ENCODE assay signal across 10 cellular contexts in genomic region chr15:52217186-52217585, GRCh38. TPM values are rescaled to one million over a fixed set of nuclear protein-coding genes. Genes with fewer than 3 reads are reported as not detected.
DNase-seq lines count a peak whose midpoint lies in the region; TF ChIP-seq lines count a peak whose summit lies in the region.
"Had no signal": no experiment of that assay in that cellular context is flagged by ENCODE, and none has a peak within 500 bp of the region (broad histone marks: within the 10 kb centered on the region; RNA-seq: fewer than 3 reads in every experiment).

No MANE protein-coding gene starts in this region.

- no peaks in the 10 kb centered on the region for H3K9me3 ChIP-seq in WERI-Rb-1 (ENCODE audit: severe bottlenecking)

- H3K27me3 ChIP-seq in WERI-Rb-1 (ENCODE audit: insufficient read depth, low read depth, severe bottlenecking): no peaks in the 10 kb centered on the region

- DNase-seq in GM20000 (ENCODE audit: low spot score) (peak; percentile 22), WERI-Rb-1 (peak; percentile 67), iPS-NIHi11 (ENCODE audit: low spot score) (peak; percentile 48), DMS 273 treated with DMSO at 0.1 percent for 48 hours (lab: John Stamatoyannopoulos, UW) (no peak), mesenteric fat pad (ENCODE audit: low spot score) (no peak), GDM1 (lab: John Stamatoyannopoulos, UW) (no peak), SKM-1 (lab: John Stamatoyannopoulos, UW; ENCODE audit: unreplicated experiment) (no peak)
- DNase-seq: Kasumi-1, right cardiac atrium had no signal

- 0 out of 2 replicates have a peak overlapping the region, but pooled peaks have one; percentile 0 for H3K27ac ChIP-seq in C4-2B
- no peak overlapping the region for H3K27ac ChIP-seq in WERI-Rb-1

- H3K36me3 ChIP-seq in WERI-Rb-1: peaks cover 28% of the 10 kb centered on the region

- peak; percentile 66 for TF ChIP-seq CTCF in C4-2B (conservative IDR thresholded peaks at IDR 0.05)
- TF ChIP-seq CTCF in GM20000 (IDR thresholded peaks at IDR 0.05; ENCODE audit: extremely low read depth, missing control alignments): peak; percentile 70
- peak; percentile 86 for TF ChIP-seq CTCF in WERI-Rb-1 (IDR thresholded peaks at IDR 0.05; ENCODE audit: low read depth, low read length)

- H3K4me3 ChIP-seq in WERI-Rb-1 (ENCODE audit: low read depth, low read length): no peak overlapping the region

RNA-seq across cellular contexts. Expression of gene GNB5, which starts 26.0 kb away (rescaled TPM):
- 8.9 TPM for total RNA-seq in mesenteric fat pad

Comparison
In these comparisons a context has a peak if more than half of its experiments do, and no peak if none do; other contexts are left out.
1. DNase-seq: peak in GM20000 (single experiment), WERI-Rb-1 (single experiment) and iPS-NIHi11 (single experiment); none in DMS 273 treated with DMSO at 0.1 percent for 48 hours (single experiment), mesenteric fat pad (single experiment), GDM1 (single experiment) and SKM-1 (single experiment).
2. Peak in every context shown above with its lines, with median percentiles within 50 percentile points of each other: CTCF ChIP-seq.